11 cellular contexts compared by ENCODE assay signal in genomic region chr4:69584135-69584534, GRCh38. TPM values are rescaled to one million over a fixed set of nuclear protein-coding genes. Genes with fewer than 3 reads are reported as not detected.
"Had no signal": no experiment of that assay in that cellular context is flagged by ENCODE, and none has a peak within 500 bp of the region (broad histone marks: within the 10 kb centered on the region; RNA-seq: fewer than 3 reads in every experiment).

No MANE protein-coding gene starts in this region.

- H3K4me1 Mint-ChIP-seq: IgD-negative memory B cell had no signal

- ATAC-seq: HCT116 had no signal

- H3K27ac Mint-ChIP-seq: HFFc6, IgD-negative memory B cell had no signal

- H3K4me3 ChIP-seq: GM23248, HAP-1 had no signal

- H3K36me3 ChIP-seq: HAP-1 had no signal

- H3K4me3 Mint-ChIP-seq: HFFc6, IgD-negative memory B cell had no signal

- H3K27me3 Mint-ChIP-seq: IgD-negative memory B cell had no signal

- H3K9me3 ChIP-seq: HAP-1 had no signal

- FAIRE-seq: HTR-8/SVneo had no signal

- H3K4me1 ChIP-seq: HAP-1 had no signal

- H3K36me3 Mint-ChIP-seq: IgD-negative memory B cell had no signal

- H3K27ac ChIP-seq: GM23248 had no signal

- H2AFZ ChIP-seq: GM23248 had no signal

- DNase-seq: GM23248, GOT3, H7, HFFc6, KBM-7 had no signal

- H3K9ac ChIP-seq: GM23248 had no signal

RNA-seq across cellular contexts. Expression of gene UGT2A2, which starts 55.3 kb away (rescaled TPM):
- total RNA-seq: GM23248, H4, HFFc6, HT-29 had no signal
- polyA plus RNA-seq: GM23248, IgD-negative memory B cell had no signal
